In genomic region chr5:75847561-75848021, GRCh38 we compare ENCODE assay signal across 1 cellular context.
TF ChIP-seq lines count a peak whose summit lies in the region.

No MANE protein-coding gene starts in this region.

TF ChIP-seq in GM12878, 131 proteins besides CTCF, POLR2A, EP300 and RAD21 (continued from another document and continues in another):
- TF ChIP-seq LARP7 (IDR thresholded peaks at IDR 0.05), result no peak
- no peak for TF ChIP-seq SMAD1 (IDR thresholded peaks at IDR 0.05; ENCODE audit: low read depth, partially characterized antibody)
- TF ChIP-seq SKIL (IDR thresholded peaks at IDR 0.05; ENCODE audit: low read depth, poor library complexity, severe bottlenecking), result peak; percentile 85
- TF ChIP-seq USF1 (IDR thresholded peaks at IDR 0.05; ENCODE audit: borderline replicate concordance, extremely low read length, insufficient read depth, low read depth, low read length), result no peak
- TF ChIP-seq CHD4 (IDR thresholded peaks at IDR 0.05), result no peak
- no peak for TF ChIP-seq IRF3 (IDR thresholded peaks at IDR 0.05)
- peak; percentile 82 for TF ChIP-seq NR2F1 (conservative IDR thresholded peaks at IDR 0.05)
- no peak for TF ChIP-seq RFX5 (IDR thresholded peaks at IDR 0.05; ENCODE audit: low read depth, low read length)
- no peak for TF ChIP-seq HDAC6 (IDR thresholded peaks at IDR 0.05; ENCODE audit: unreplicated experiment)
- TF ChIP-seq ATF7 (IDR thresholded peaks at IDR 0.05; ENCODE audit: low read depth), result peak; percentile 80
- TF ChIP-seq BCL11A (IDR thresholded peaks at IDR 0.05; ENCODE audit: low read depth, low read length), result peak; percentile 96
- TF ChIP-seq SPI1 (IDR thresholded peaks at IDR 0.05; ENCODE audit: borderline replicate concordance, insufficient read depth, low read depth, low read length), result peak; percentile 99
- TF ChIP-seq FOXK2 (IDR thresholded peaks at IDR 0.05), result no peak
- TF ChIP-seq CREM (IDR thresholded peaks at IDR 0.05; ENCODE audit: low read depth), result peak; percentile 94
- TF ChIP-seq BHLHE40 (IDR thresholded peaks at IDR 0.05; ENCODE audit: borderline replicate concordance in 1 of 2, low read depth in 2 of 2, low read length in 1 of 2), result peak in 1 of 2 experiments; percentile 59; a peak in 1 of 4 replicates
- peak; percentile 87 for TF ChIP-seq BCL3 (IDR thresholded peaks at IDR 0.05; ENCODE audit: borderline replicate concordance, insufficient read depth, low read depth, low read length, poor library complexity, severe bottlenecking)
- no peak for TF ChIP-seq BCLAF1 (IDR thresholded peaks at IDR 0.05)
- no peak for TF ChIP-seq IRF5 (IDR thresholded peaks at IDR 0.05; ENCODE audit: borderline replicate concordance)
- TF ChIP-seq ATF3 (IDR thresholded peaks at IDR 0.05; ENCODE audit: borderline replicate concordance, extremely low read depth, low read depth, low read length), result no peak
- TF ChIP-seq SUZ12 (IDR thresholded peaks at IDR 0.05; ENCODE audit: unreplicated experiment), result no peak
- no peak for TF ChIP-seq KDM1A (IDR thresholded peaks at IDR 0.05; ENCODE audit: borderline replicate concordance)
- peak; percentile 96 for TF ChIP-seq EED (IDR thresholded peaks at IDR 0.05; ENCODE audit: low read depth)
- TF ChIP-seq SIN3A (IDR thresholded peaks at IDR 0.05; ENCODE audit: low read depth, low read length), result no peak
- peak; percentile 77; the same call in 1 of the 2 replicates for TF ChIP-seq BACH1 (IDR thresholded peaks at IDR 0.05; ENCODE audit: borderline replicate concordance)
- TF ChIP-seq GABPA (IDR thresholded peaks at IDR 0.05; ENCODE audit: low read depth), result peak; percentile 68
- TF ChIP-seq KLF5 (IDR thresholded peaks at IDR 0.05; ENCODE audit: partially characterized antibody), result no peak
- peak; percentile 83 for TF ChIP-seq TCF3 (IDR thresholded peaks at IDR 0.05; ENCODE audit: borderline replicate concordance, insufficient read depth, low read depth, low read length)
- TF ChIP-seq ASH2L (IDR thresholded peaks at IDR 0.05; ENCODE audit: borderline replicate concordance, low read depth), result no peak
- peak; percentile 91; the same call in 1 of the 2 replicates for TF ChIP-seq ESRRA (IDR thresholded peaks at IDR 0.05; ENCODE audit: low read length)
- TF ChIP-seq WRNIP1 (IDR thresholded peaks at IDR 0.05; ENCODE audit: borderline replicate concordance, low read depth, low read length), result no peak
- 0 out of 2 replicates have a peak, but pooled peaks have one; percentile 46 for TF ChIP-seq MLLT1 (IDR thresholded peaks at IDR 0.05)
- no peak for TF ChIP-seq ZBTB4 (CRISPR knock-in tag; IDR thresholded peaks at IDR 0.05)
- TF ChIP-seq GATAD2B (conservative IDR thresholded peaks at IDR 0.05; ENCODE audit: low read depth), result peak; percentile 88
- peak; percentile 77 for TF ChIP-seq TCF7 (IDR thresholded peaks at IDR 0.05; ENCODE audit: borderline replicate concordance)
- peak; percentile 100 for TF ChIP-seq MEF2A (IDR thresholded peaks at IDR 0.05; ENCODE audit: insufficient read depth, low read depth, low read length)
- TF ChIP-seq JUND (IDR thresholded peaks at IDR 0.05; ENCODE audit: low read depth, low read length), result peak; percentile 73; the same call in 1 of the 2 replicates
- no peak for TF ChIP-seq USF2 (IDR thresholded peaks at IDR 0.05; ENCODE audit: borderline replicate concordance, low read depth, low read length)
